In the genomic region with DNA sequence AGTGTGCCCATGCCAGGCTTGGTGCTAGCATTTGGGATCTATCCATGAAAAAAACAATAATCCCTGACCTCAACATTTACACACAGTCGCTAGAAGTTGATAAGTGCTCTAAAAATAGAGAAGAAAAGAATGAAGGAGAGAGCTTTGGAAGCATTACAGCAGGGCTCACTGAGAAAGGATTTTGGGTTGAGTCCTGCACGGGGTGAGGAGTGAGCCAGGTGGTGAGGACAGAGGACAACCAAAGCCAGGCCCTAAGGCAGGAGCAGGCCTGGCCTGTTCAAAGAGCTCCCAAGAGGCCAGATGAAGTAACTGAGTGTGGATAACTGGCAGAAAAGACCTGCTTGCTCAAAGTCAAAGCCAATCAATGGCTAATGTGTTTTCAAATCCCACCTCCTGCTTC, we compare ENCODE assay signal across 16 cellular contexts. TPM values are rescaled to one million over a fixed set of nuclear protein-coding genes. Genes with fewer than 3 reads are reported as not detected.
DNase-seq lines count a peak whose midpoint lies in the region; ATAC-seq and TF ChIP-seq lines count a peak whose summit lies in the region.
"Had no signal": no experiment of that assay in that cellular context is flagged by ENCODE, and none has a peak within 500 bp of the region (broad histone marks: within the 10 kb centered on the region; RNA-seq: fewer than 3 reads in every experiment).

No MANE protein-coding gene starts in this region.

- H3K36me3 ChIP-seq in ascending aorta (no peaks in the 10 kb centered on the region), heart right ventricle (no peaks in the 10 kb centered on the region)
- H3K36me3 ChIP-seq: BLaER1, HAP-1 had no signal

- DNase-seq in activated CD8-positive, alpha-beta memory T cell treated with anti-CD3 and anti-CD28 coated beads, Interleukin-2, amount 50 U/mL, for 48 hours = peak; percentile 3
- no peak for DNase-seq in activated CD8-positive, alpha-beta memory T cell treated with anti-CD3 and anti-CD28 coated beads, Interleukin-2, amount 50 U/mL, for 4 hours
- no peak for DNase-seq in ascending aorta (ENCODE audit: low spot score in 2 of 2)
- DNase-seq in heart right ventricle = no peak
- DNase-seq in iPS-NIHi11 (ENCODE audit: low spot score) = peak; percentile 1
- no peak for DNase-seq in dermis blood vessel endothelial cell
- DNase-seq: AML-193; Caco-2; CD8-positive, alpha-beta memory T cell; GF-D8; GOT3 had no signal

- WGBS in heart right ventricle, 2 donors = 37 to 42% methylated on average over 2 of the region's 2 CpGs

- TF ChIP-seq CTCF in ascending aorta (IDR thresholded peaks at IDR 0.05) = no peak
- TF ChIP-seq CTCF in heart right ventricle (IDR thresholded peaks at IDR 0.05) = no peak

- H3K4me3 ChIP-seq in ascending aorta = no peak overlapping the region
- no peak overlapping the region for H3K4me3 ChIP-seq in heart right ventricle
- H3K4me3 ChIP-seq: BLaER1, HAP-1, K562 had no signal

- H3K4me1 ChIP-seq in ascending aorta = peaks cover 0 to 6% of the 10 kb centered on the region in 2 donors
- peaks cover 0 to 13% (median 4%) of the 10 kb centered on the region in 9 donors for H3K4me1 ChIP-seq in heart right ventricle
- H3K4me1 ChIP-seq: BLaER1, Caco-2, HAP-1 had no signal

- intact Hi-C loops in ascending aorta (cut with DNase I) (no loop called here), heart right ventricle (cut with DNase I) (no loop called here)

- ATAC-seq in heart right ventricle = peak in 6 of 8 donors; percentile 29 to 84 (median 81)
- ATAC-seq in HG02678 (IDR thresholded peaks at IDR 0.05; ENCODE audit: unreplicated experiment) = no peak
- ATAC-seq: K562 had no signal

- H3K27ac ChIP-seq in ascending aorta = peak overlapping the region; percentile 4 to 37
- H3K27ac ChIP-seq in heart right ventricle = peak overlapping the region in 5 of 10 donors; percentile 19 to 48 (median 30)
- H3K27ac ChIP-seq: 22Rv1, BLaER1 had no signal

- H3K27me3 ChIP-seq in ascending aorta (no peaks in the 10 kb centered on the region), heart right ventricle (peaks cover 0 to 5% (median 0%) of the 10 kb centered on the region in 7 donors)
- H3K27me3 ChIP-seq: BLaER1 had no signal

- H3K9me3 ChIP-seq in ascending aorta (no peaks in the 10 kb centered on the region), heart right ventricle (no peaks in the 10 kb centered on the region)
- H3K9me3 ChIP-seq: BLaER1, Caco-2, HAP-1 had no signal

RNA-seq across cellular contexts. Expression of gene PROM1, which starts 20.7 kb away (rescaled TPM):
- total RNA-seq in ascending aorta = 7.2 TPM
- 10 to 100 TPM in 4 of 10 donors, 1 to 10 TPM in 6; 1.3 to 19.3 (median 3.4) TPM for total RNA-seq in heart right ventricle
- polyA plus RNA-seq in heart right ventricle = 1 to 10 TPM; 1.2 to 4.5 TPM
- 0.14 and 1.0 TPM in 2 replicates for total RNA-seq in dermis blood vessel endothelial cell
- total RNA-seq: K562 had no signal
- polyA plus RNA-seq: CD8-positive, alpha-beta memory T cell had no signal

Comparison
In these comparisons a context has a peak if more than half of its experiments do, and no peak if none do; other contexts are left out.
1. DNase-seq: peak in activated CD8-positive, alpha-beta memory T cell treated with anti-CD3 and anti-CD28 coated beads, Interleukin-2, amount 50 U/mL, for 48 hours (single experiment) and iPS-NIHi11 (single experiment); none in activated CD8-positive, alpha-beta memory T cell treated with anti-CD3 and anti-CD28 coated beads, Interleukin-2, amount 50 U/mL, for 4 hours (single experiment), ascending aorta (0 of 2), heart right ventricle (0 of 2) and dermis blood vessel endothelial cell (single experiment).